Comparison of ENCODE assay signal across 8 cellular contexts in genomic region chr5:151068571-151069197, GRCh38. TPM values are rescaled to one million over a fixed set of nuclear protein-coding genes. Genes with fewer than 3 reads are reported as not detected.
DNase-seq lines count a peak whose midpoint lies in the region; ATAC-seq, FAIRE-seq and TF ChIP-seq lines count a peak whose summit lies in the region.

No MANE protein-coding gene starts in this region.

- no peak for TF ChIP-seq RAD21 in GM12878 (IDR thresholded peaks at IDR 0.05; ENCODE audit: insufficient read depth, low read depth, low read length)

- ATAC-seq in GM19328 (IDR thresholded peaks at IDR 0.05; ENCODE audit: unreplicated experiment) (peak; percentile 59), HG03378 (IDR thresholded peaks at IDR 0.05; ENCODE audit: unreplicated experiment) (peak; percentile 48), GM12878 (peak; percentile 78)

- in situ Hi-C loops in GM12878 (cut with MboI), result no loop called here
- in situ Hi-C loops in HAP-1 (cut with MboI; ENCODE audit: low sequenced_read_pairs), result no loop called here

- CTCF ChIA-PET in CD8-positive, alpha-beta memory T cell (lab: Charles Lee), result interaction anchor here (0.6 to 3.7 kb wide), 6 partner anchors 10 to 47 kb away, joined by 3 to 16 read pairs (median 3); no protein-coding TSS in a partner anchor
- CTCF ChIA-PET in GM12878 (lab: Yijun Ruan, JAX), result interaction anchor here (0.7 to 5.0 kb wide), 13 partner anchors 8 to 97 kb away, joined by 3 to 49 read pairs (median 5); no protein-coding TSS in a partner anchor

- H3K27ac Mint-ChIP-seq in CD8-positive, alpha-beta memory T cell, result peak overlapping the region; percentile 53 to 93 (median 86)

- H3K4me1 ChIP-seq in CD8-positive, alpha-beta memory T cell (ENCODE audit: insufficient read depth, low read length), result peaks cover 63% of the 10 kb centered on the region
- peaks cover 77% of the 10 kb centered on the region for H3K4me1 ChIP-seq in GM12878 (ENCODE audit: control insufficient read depth, insufficient read depth, low read length)
- peaks cover 74 to 87% (median 74%) of the 10 kb centered on the region in 3 donors for H3K4me1 ChIP-seq in skeletal muscle tissue (ENCODE audit: control insufficient read depth in 3 of 3, insufficient read depth in 3 of 3, low read length in 3 of 3)
- no peaks in the 10 kb centered on the region for H3K4me1 ChIP-seq in HAP-1

- H2AFZ ChIP-seq in GM12878 (ENCODE audit: control insufficient read depth, low read depth, low read length), result no peak overlapping the region

- H3K4me3 ChIP-seq in CD8-positive, alpha-beta memory T cell (ENCODE audit: low read length), result no peak overlapping the region
- H3K4me3 ChIP-seq in GM12878 (peak overlapping the region; percentile 6; the same call in 1 of the 2 replicates), skeletal muscle tissue (ENCODE audit: low read length in 3 of 3) (peak overlapping the region in 2 of 3 donors; percentile 49 to 63), HAP-1 (no peak overlapping the region)

- no peak overlapping the region for H3K27ac ChIP-seq in CD8-positive, alpha-beta memory T cell (ENCODE audit: low read depth, low read length)
- H3K27ac ChIP-seq in GM12878 (ENCODE audit: control insufficient read depth, insufficient read depth) (peak overlapping the region; percentile 65), skeletal muscle tissue (ENCODE audit: low read depth, low read length) (peak overlapping the region; percentile 76)

- SMC1A ChIA-PET in GM12878 (lab: Charles Lee; ENCODE audit: uncharacterized antibody, unreplicated experiment), result interaction anchor here (0.6 to 10.8 kb wide), 12 partner anchors 7 to 96 kb away, joined by 3 to 97 read pairs (median 10); no protein-coding TSS in a partner anchor

- peaks cover 46% of the 10 kb centered on the region for H4K20me1 ChIP-seq in GM12878 (ENCODE audit: control insufficient read depth, insufficient read depth)

- H3K9ac ChIP-seq in GM12878 (ENCODE audit: control insufficient read depth, insufficient read depth, low read length) (peak overlapping the region; percentile 50), skeletal muscle tissue (ENCODE audit: low read depth in 1 of 3, low read length in 3 of 3) (peak overlapping the region; percentile 52 to 71 (median 57))

- H3K4me1 Mint-ChIP-seq in CD8-positive, alpha-beta memory T cell, result peaks cover 69 to 93% (median 85%) of the 10 kb centered on the region in 3 donors

- H3K4me3 Mint-ChIP-seq in CD8-positive, alpha-beta memory T cell, result peak overlapping the region in 6 of 7 donors; percentile 24 to 87 (median 45)

- peaks cover 0 to 92% (median 7%) of the 10 kb centered on the region in 3 donors for H3K36me3 Mint-ChIP-seq in CD8-positive, alpha-beta memory T cell

- H3K27me3 Mint-ChIP-seq in CD8-positive, alpha-beta memory T cell, result no peaks in the 10 kb centered on the region

- DNase-seq in CD8-positive, alpha-beta memory T cell, result no peak
- DNase-seq in GM12878 (ENCODE audit: low read depth, low spot score) (no peak), NCI-H1694 (lab: John Stamatoyannopoulos, UW) (no peak), medulla oblongata (ENCODE audit: extremely low spot score) (no peak), HAP-1 (ENCODE audit: low spot score in 2 of 2) (no peak)

- 2% methylated on average over 9 of the region's 9 CpGs for WGBS in GM12878 (ENCODE audit: insufficient coverage, insufficient replicate concordance, low lambda C conversion rate, missing lambda C conversion rate)

- no peaks in the 10 kb centered on the region for H3K27me3 ChIP-seq in CD8-positive, alpha-beta memory T cell (ENCODE audit: insufficient read depth, low read length, poor library complexity, severe bottlenecking)
- H3K27me3 ChIP-seq in GM12878 (replicated peaks in 1 of 2; ENCODE audit: control insufficient read depth in 2 of 2, insufficient read depth in 2 of 2, low read length in 1 of 2), result no peaks in the 10 kb centered on the region
- H3K27me3 ChIP-seq in skeletal muscle tissue (ENCODE audit: control insufficient read depth in 3 of 3, insufficient read depth in 3 of 3, low read length in 3 of 3), result no peaks in the 10 kb centered on the region
- H3K27me3 ChIP-seq in HAP-1 (ENCODE audit: low read depth), result no peaks in the 10 kb centered on the region

- POLR2A ChIA-PET in CD8-positive, alpha-beta memory T cell (lab: Charles Lee), result interaction anchor here (0.9 to 1.4 kb wide), 2 partner anchors 12 to 15 kb away, joined by 3 read pairs; partner anchors contain the start of gene TNIP1
- POLR2A ChIA-PET in GM12878 (lab: Charles Lee), result interaction anchor here (0.6 to 2.3 kb wide), 10 partner anchors 8 to 188 kb away, joined by 3 to 9 read pairs (median 4); partner anchors contain the start of gene TNIP1

- TF ChIP-seq POLR2A in GM12878 (IDR thresholded peaks at IDR 0.05; ENCODE audit: low read depth, low read length), result no peak; the same call in none of the 2 replicates

- intact Hi-C loops in GM12878 (cut with micrococcal nuclease; ENCODE audit: unreplicated experiment), result loop anchor here (1.0 kb wide), 1 partner anchor 8 kb away; no protein-coding TSS in a partner anchor

- BruUV-seq in GM12878 (replicated peaks; lab: Mats Ljungman, UMichigan), result no TSS peak

- no peaks in the 10 kb centered on the region for H3K9me3 ChIP-seq in CD8-positive, alpha-beta memory T cell (ENCODE audit: low read length)
- H3K9me3 ChIP-seq in GM12878 (replicated peaks; ENCODE audit: control insufficient read depth, insufficient read depth, low read length) (no peaks in the 10 kb centered on the region), skeletal muscle tissue (ENCODE audit: control insufficient read depth in 3 of 3, low read length in 3 of 3) (no peaks in the 10 kb centered on the region), HAP-1 (no peaks in the 10 kb centered on the region)

- H3K9me3 Mint-ChIP-seq in CD8-positive, alpha-beta memory T cell, result no peaks in the 10 kb centered on the region

- no peak for TF ChIP-seq CTCF in GM12878 (IDR thresholded peaks at IDR 0.05 in 2 of 3, conservative IDR thresholded peaks at IDR 0.05 in 1 of 3; ENCODE audit: control insufficient read depth in 2 of 3, extremely low read depth in 1 of 3, insufficient read depth in 1 of 3, low read depth in 3 of 3, low read length in 3 of 3)

- peak overlapping the region; percentile 86 for H3K4me2 ChIP-seq in GM12878 (ENCODE audit: control insufficient read depth, insufficient read depth)

- RAD21 ChIA-PET in GM12878 (lab: Charles Lee; ENCODE audit: unreplicated experiment), result interaction anchor here (1.0 to 3.6 kb wide), 9 partner anchors 10 to 184 kb away, joined by 3 to 30 read pairs (median 4); partner anchors contain the start of genes GM2A and TNIP1

- no peak for FAIRE-seq in GM12878 (lab: Jason Lieb, UNC)

- H3K36me3 ChIP-seq in CD8-positive, alpha-beta memory T cell (ENCODE audit: insufficient read depth, low read length), result peaks cover 28% of the 10 kb centered on the region
- H3K36me3 ChIP-seq in GM12878 (ENCODE audit: control insufficient read depth in 2 of 2, insufficient read depth in 2 of 2, low read length in 1 of 2) (peaks cover 39 to 65% of the 10 kb centered on the region in 2 experiments), skeletal muscle tissue (ENCODE audit: control insufficient read depth in 3 of 3, insufficient read depth in 3 of 3, low read length in 3 of 3) (peaks cover 3 to 10% (median 8%) of the 10 kb centered on the region in 3 donors), HAP-1 (replicated peaks) (no peaks in the 10 kb centered on the region)

- peaks cover 99% of the 10 kb centered on the region for H3K79me2 ChIP-seq in GM12878 (ENCODE audit: control insufficient read depth, insufficient read depth, low read length)

- TF ChIP-seq EP300 in GM12878 (IDR thresholded peaks at IDR 0.05; ENCODE audit: borderline replicate concordance in 1 of 2, control insufficient read depth in 1 of 2, low read depth in 2 of 2, low read length in 2 of 2), result peak in 1 of 2 experiments; percentile 16; a peak in 1 of 4 replicates

RNA-seq across cellular contexts. Expression of gene TNIP1, which starts 12.2 kb away (rescaled TPM):
- 100 to 1,000 TPM; 212 to 213 TPM for total RNA-seq in CD8-positive, alpha-beta memory T cell
- polyA plus RNA-seq in CD8-positive, alpha-beta memory T cell, result 62.4 TPM
- 372 and 425 TPM in 2 replicates for total RNA-seq in GM12878 (2013; cell fraction: nucleolus; rRNA removed)
- total RNA-seq in GM12878 (2014; rRNA removed) (203 and 223 TPM in 2 replicates), GM12878 (2014; rRNA removed; fragmentation: Illumina TruSeq; extraction: Trizol) (147 and 148 TPM in 2 replicates), GM12878 (2021) (279 and 289 TPM in 2 replicates), skeletal muscle tissue (42.8 TPM)
- 132 TPM for polyA plus RNA-seq in GM12878 (2011; ENCODE audit: low read depth)
- polyA plus RNA-seq in GM12878 (2011; rRNA removed) (156 and 178 TPM in 2 replicates), GM12878 (2014; fragmentation: Illumina TruSeq; extraction: Trizol) (107 and 151 TPM in 2 replicates), GM12878 (2014; fragmentation: Nextera tagmentation; extraction: Ambion mirVana) (10 to 100 TPM in 1 of 2 experiments, 1 to 10 TPM in 1; 4.4 to 13.7 TPM), GM12878 (2014; rRNA removed) (199 and 200 TPM in 2 replicates), GM12878 (2016; fragmentation: Nextera tagmentation; extraction: Ambion mirVana) (100 to 1,000 TPM; 112 to 117 TPM)
- 190 and 206 TPM in 2 replicates for polyA plus RNA-seq in GM12878 (2011; cell fraction: cytosol; rRNA removed)
- polyA plus RNA-seq in GM12878 (2011; cell fraction: nucleus; rRNA removed), result 272 and 287 TPM in 2 replicates
- 262 and 278 TPM in 2 replicates for polyA plus RNA-seq in GM12878 (2012)
- polyA minus RNA-seq in GM12878 (2011; rRNA and poly(A)+ RNA removed), result 245 and 345 TPM in 2 replicates
- polyA minus RNA-seq in GM12878 (2011; cell fraction: cytosol; rRNA and poly(A)+ RNA removed), result 117 and 134 TPM in 2 replicates
- 165 and 259 TPM in 2 replicates for polyA minus RNA-seq in GM12878 (2011; cell fraction: nucleus; rRNA and poly(A)+ RNA removed)

RNA-seq across cellular contexts. Expression of gene GPX3, which starts 48.3 kb away (rescaled TPM):
- total RNA-seq in CD8-positive, alpha-beta memory T cell, result not detected
- 0.63 TPM for polyA plus RNA-seq in CD8-positive, alpha-beta memory T cell
- total RNA-seq in GM12878 (2013; cell fraction: nucleolus; rRNA removed), result not detected in 2 replicates
- total RNA-seq in GM12878 (2014; rRNA removed) (0.22 TPM in 1 of 2 replicates, not detected in the other), GM12878 (2014; rRNA removed; fragmentation: Illumina TruSeq; extraction: Trizol) (not detected in 2 replicates), GM12878 (2021) (0.38 and 0.45 TPM in 2 replicates), skeletal muscle tissue (33.4 TPM)
- 0.37 TPM for polyA plus RNA-seq in GM12878 (2011; ENCODE audit: low read depth)
- polyA plus RNA-seq in GM12878 (2011; rRNA removed) (0.04 TPM in 1 of 2 replicates, not detected in the other), GM12878 (2014; fragmentation: Illumina TruSeq; extraction: Trizol) (0.09 and 0.19 TPM in 2 replicates), GM12878 (2014; fragmentation: Nextera tagmentation; extraction: Ambion mirVana) (under 1 TPM in 1 of 2 experiments, not detected in 1; 0.15 TPM), GM12878 (2014; rRNA removed) (0.12 and 0.32 TPM in 2 replicates), GM12878 (2016; fragmentation: Nextera tagmentation; extraction: Ambion mirVana) (1 to 10 TPM in 1 of 2 experiments, under 1 TPM in 1; 0.91 to 1.0 TPM)
- polyA plus RNA-seq in GM12878 (2011; cell fraction: cytosol; rRNA removed), result 0.07 TPM in 1 of 2 replicates, not detected in the other
- polyA plus RNA-seq in GM12878 (2011; cell fraction: nucleus; rRNA removed), result not detected in 2 replicates
- 0.81 and 1.3 TPM in 2 replicates for polyA plus RNA-seq in GM12878 (2012)
- not detected in 2 replicates for polyA minus RNA-seq in GM12878 (2011; rRNA and poly(A)+ RNA removed)
- not detected in 2 replicates for polyA minus RNA-seq in GM12878 (2011; cell fraction: cytosol; rRNA and poly(A)+ RNA removed)
- not detected in 2 replicates for polyA minus RNA-seq in GM12878 (2011; cell fraction: nucleus; rRNA and poly(A)+ RNA removed)

Comparison
In these comparisons a context has a peak if more than half of its experiments do, and no peak if none do; other contexts are left out.
1. H3K4me3 ChIP-seq: peak in GM12878 (single experiment) and skeletal muscle tissue (2 of 3); none in CD8-positive, alpha-beta memory T cell (single experiment) and HAP-1 (single experiment).
2. RNA of gene GPX3, which starts 48.3 kb away (total RNA-seq): 33.4 TPM in skeletal muscle tissue (single experiment); 0.22 to 0.45 TPM in GM12878 and not detected in CD8-positive, alpha-beta memory T cell; every median in the first group is over 10 times any median in the second.
3. Peak in every context shown above with its lines, with median percentiles within 50 percentile points of each other: ATAC-seq.